22 cellular contexts compared by ENCODE assay signal in the genomic region with DNA sequence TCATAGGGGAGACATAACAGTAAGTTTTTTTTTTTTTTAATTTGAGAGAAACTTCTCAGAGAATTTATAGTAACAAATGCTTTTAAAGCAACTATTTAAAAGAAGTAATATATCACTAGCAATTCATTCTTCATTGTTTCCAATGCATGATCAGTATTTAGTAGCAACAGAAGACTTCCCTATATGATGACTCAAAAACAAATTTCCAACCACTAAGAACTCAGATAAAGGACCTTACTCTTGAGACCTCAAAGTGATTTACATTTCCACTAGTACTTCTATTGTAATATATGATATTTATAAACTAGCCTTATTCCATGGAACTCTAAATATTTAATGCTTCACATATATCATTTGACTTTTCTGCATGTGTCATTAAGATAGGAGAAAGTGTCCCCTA.
DNase-seq lines count a peak whose midpoint lies in the region; ATAC-seq and TF ChIP-seq lines count a peak whose summit lies in the region.
"Had no signal": no experiment of that assay in that cellular context is flagged by ENCODE, and none has a peak within 500 bp of the region (broad histone marks: within the 10 kb centered on the region; RNA-seq: fewer than 3 reads in every experiment).

No MANE protein-coding gene starts in this region.

- CTCF ChIA-PET in activated CD8-positive, alpha-beta T cell treated with anti-CD3 and anti-CD28 coated beads for 36 hours (lab: Charles Lee) = no interaction called here
- CTCF ChIA-PET in activated CD8-positive, alpha-beta T cell treated with anti-CD3 and anti-CD28 coated beads, Interleukin-2, amount 10 ng/mL, durations not matched to agents 7 days and 5 days (lab: Charles Lee) = no interaction called here

- ATAC-seq in activated CD8-positive, alpha-beta T cell treated with anti-CD3 and anti-CD28 coated beads for 36 hours = peak; percentile 64
- ATAC-seq in activated CD8-positive, alpha-beta T cell treated with anti-CD3 and anti-CD28 coated beads, Interleukin-2, amount 10 ng/mL, durations not matched to agents 7 days and 5 days = no peak
- ATAC-seq in activated naive CD8-positive, alpha-beta T cell treated with anti-CD3 and anti-CD28 coated beads, Interleukin-2, amount 50 U/mL, for 24 hours = peak; percentile 68
- ATAC-seq: A549, GM12878 had no signal

- peaks cover 1% of the 10 kb centered on the region for H3K9me3 Mint-ChIP-seq in activated CD8-positive, alpha-beta T cell treated with anti-CD3 and anti-CD28 coated beads for 36 hours
- H3K9me3 Mint-ChIP-seq in activated CD8-positive, alpha-beta T cell treated with anti-CD3 and anti-CD28 coated beads, Interleukin-2, amount 10 ng/mL, durations not matched to agents 7 days and 5 days (ENCODE audit: insufficient read depth) = no peaks in the 10 kb centered on the region
- peaks cover 6% of the 10 kb centered on the region for H3K9me3 Mint-ChIP-seq in activated naive CD8-positive, alpha-beta T cell (ENCODE audit: low read depth)
- peaks cover 6% of the 10 kb centered on the region for H3K9me3 Mint-ChIP-seq in activated naive CD8-positive, alpha-beta T cell treated with anti-CD3 and anti-CD28 coated beads for 36 hours
- H3K9me3 Mint-ChIP-seq in activated naive CD8-positive, alpha-beta T cell treated with anti-CD3 and anti-CD28 coated beads, Interleukin-2, amount 50 U/mL, for 24 hours = peaks cover 8% of the 10 kb centered on the region

- peaks cover 10% of the 10 kb centered on the region for H3K4me1 Mint-ChIP-seq in activated CD8-positive, alpha-beta T cell treated with anti-CD3 and anti-CD28 coated beads for 36 hours (ENCODE audit: low read depth)
- H3K4me1 Mint-ChIP-seq in activated CD8-positive, alpha-beta T cell treated with anti-CD3 and anti-CD28 coated beads, Interleukin-2, amount 10 ng/mL, durations not matched to agents 7 days and 5 days (ENCODE audit: low read depth) = no peaks in the 10 kb centered on the region
- H3K4me1 Mint-ChIP-seq in activated naive CD8-positive, alpha-beta T cell (ENCODE audit: low read depth) = peaks cover 16% of the 10 kb centered on the region
- peaks cover 19% of the 10 kb centered on the region for H3K4me1 Mint-ChIP-seq in activated naive CD8-positive, alpha-beta T cell treated with anti-CD3 and anti-CD28 coated beads for 36 hours
- peaks cover 17% of the 10 kb centered on the region for H3K4me1 Mint-ChIP-seq in activated naive CD8-positive, alpha-beta T cell treated with anti-CD3 and anti-CD28 coated beads, Interleukin-2, amount 50 U/mL, for 24 hours

- intact Hi-C loops in activated CD8-positive, alpha-beta T cell treated with anti-CD3 and anti-CD28 coated beads for 36 hours (cut with micrococcal nuclease) = no loop called here

- no peaks in the 10 kb centered on the region for H3K27me3 Mint-ChIP-seq in activated CD8-positive, alpha-beta T cell treated with anti-CD3 and anti-CD28 coated beads for 36 hours
- H3K27me3 Mint-ChIP-seq in activated CD8-positive, alpha-beta T cell treated with anti-CD3 and anti-CD28 coated beads, Interleukin-2, amount 10 ng/mL, durations not matched to agents 7 days and 5 days (ENCODE audit: low read depth) = no peaks in the 10 kb centered on the region
- no peaks in the 10 kb centered on the region for H3K27me3 Mint-ChIP-seq in activated naive CD8-positive, alpha-beta T cell
- no peaks in the 10 kb centered on the region for H3K27me3 Mint-ChIP-seq in activated naive CD8-positive, alpha-beta T cell treated with anti-CD3 and anti-CD28 coated beads for 36 hours
- H3K27me3 Mint-ChIP-seq in activated naive CD8-positive, alpha-beta T cell treated with anti-CD3 and anti-CD28 coated beads, Interleukin-2, amount 50 U/mL, for 24 hours = no peaks in the 10 kb centered on the region
- H3K27me3 Mint-ChIP-seq: CD4-positive, alpha-beta T cell; CD8-positive, alpha-beta memory T cell had no signal

- H3K36me3 Mint-ChIP-seq in activated CD8-positive, alpha-beta T cell treated with anti-CD3 and anti-CD28 coated beads for 36 hours (ENCODE audit: low read depth) = peaks cover 3% of the 10 kb centered on the region
- peaks cover 2% of the 10 kb centered on the region for H3K36me3 Mint-ChIP-seq in activated CD8-positive, alpha-beta T cell treated with anti-CD3 and anti-CD28 coated beads, Interleukin-2, amount 10 ng/mL, durations not matched to agents 7 days and 5 days (ENCODE audit: low read depth)
- peaks cover 17% of the 10 kb centered on the region for H3K36me3 Mint-ChIP-seq in activated naive CD8-positive, alpha-beta T cell
- H3K36me3 Mint-ChIP-seq in activated naive CD8-positive, alpha-beta T cell treated with anti-CD3 and anti-CD28 coated beads for 36 hours = peaks cover 11% of the 10 kb centered on the region
- H3K36me3 Mint-ChIP-seq in activated naive CD8-positive, alpha-beta T cell treated with anti-CD3 and anti-CD28 coated beads, Interleukin-2, amount 50 U/mL, for 24 hours (ENCODE audit: low read depth) = peaks cover 5% of the 10 kb centered on the region

- POLR2A ChIA-PET in activated CD8-positive, alpha-beta T cell treated with anti-CD3 and anti-CD28 coated beads for 36 hours (lab: Charles Lee) = no interaction called here
- POLR2A ChIA-PET in activated CD8-positive, alpha-beta T cell treated with anti-CD3 and anti-CD28 coated beads, Interleukin-2, amount 10 ng/mL, durations not matched to agents 7 days and 5 days (lab: Charles Lee) = no interaction called here

- no peak for DNase-seq in activated CD8-positive, alpha-beta T cell treated with anti-CD3 and anti-CD28 coated beads for 36 hours
- DNase-seq in activated CD8-positive, alpha-beta T cell treated with anti-CD3 and anti-CD28 coated beads, Interleukin-2, amount 10 ng/mL, durations not matched to agents 7 days and 5 days = no peak
- DNase-seq in activated naive CD8-positive, alpha-beta T cell treated with anti-CD3 and anti-CD28 coated beads for 36 hours = no peak
- no peak for DNase-seq in activated naive CD8-positive, alpha-beta T cell treated with anti-CD3 and anti-CD28 coated beads, Interleukin-2, amount 50 U/mL, for 24 hours
- DNase-seq in effector CD8-positive, alpha-beta T cell (lab: John Stamatoyannopoulos, UW) = no peak
- DNase-seq: 8988T; ACHN; AML-193; BE2C; CD4-positive, alpha-beta T cell; CD8-positive, alpha-beta memory T cell; DMS 273 treated with DMSO at 0.1 percent for 48 hours; DMS79; EL; GDM1; GM23248; H7; HCEC 1CT had no signal

- TF ChIP-seq CTCF in activated CD8-positive, alpha-beta T cell treated with anti-CD3 and anti-CD28 coated beads for 36 hours (IDR thresholded peaks at IDR 0.05) = no peak

- H3K4me3 Mint-ChIP-seq in activated CD8-positive, alpha-beta T cell treated with anti-CD3 and anti-CD28 coated beads for 36 hours = no peak overlapping the region
- no peak overlapping the region for H3K4me3 Mint-ChIP-seq in activated CD8-positive, alpha-beta T cell treated with anti-CD3 and anti-CD28 coated beads, Interleukin-2, amount 10 ng/mL, durations not matched to agents 7 days and 5 days
- H3K4me3 Mint-ChIP-seq in activated naive CD8-positive, alpha-beta T cell = no peak overlapping the region
- H3K4me3 Mint-ChIP-seq in activated naive CD8-positive, alpha-beta T cell treated with anti-CD3 and anti-CD28 coated beads for 36 hours = no peak overlapping the region
- H3K4me3 Mint-ChIP-seq in activated naive CD8-positive, alpha-beta T cell treated with anti-CD3 and anti-CD28 coated beads, Interleukin-2, amount 50 U/mL, for 24 hours = no peak overlapping the region
- H3K4me3 Mint-ChIP-seq: CD14-positive monocyte; CD4-positive, alpha-beta T cell; CD8-positive, alpha-beta memory T cell had no signal

- H3K27ac Mint-ChIP-seq in activated CD8-positive, alpha-beta T cell treated with anti-CD3 and anti-CD28 coated beads for 36 hours = no peak overlapping the region
- no peak overlapping the region for H3K27ac Mint-ChIP-seq in activated CD8-positive, alpha-beta T cell treated with anti-CD3 and anti-CD28 coated beads, Interleukin-2, amount 10 ng/mL, durations not matched to agents 7 days and 5 days
- H3K27ac Mint-ChIP-seq in activated naive CD8-positive, alpha-beta T cell = peak overlapping the region; percentile 64
- no peak overlapping the region for H3K27ac Mint-ChIP-seq in activated naive CD8-positive, alpha-beta T cell treated with anti-CD3 and anti-CD28 coated beads for 36 hours
- H3K27ac Mint-ChIP-seq in activated naive CD8-positive, alpha-beta T cell treated with anti-CD3 and anti-CD28 coated beads, Interleukin-2, amount 50 U/mL, for 24 hours = no peak overlapping the region
- H3K27ac Mint-ChIP-seq: CD14-positive monocyte; CD4-positive, alpha-beta T cell; CD8-positive, alpha-beta memory T cell had no signal
